1 cellular context compared by ENCODE assay signal in the genomic region with DNA sequence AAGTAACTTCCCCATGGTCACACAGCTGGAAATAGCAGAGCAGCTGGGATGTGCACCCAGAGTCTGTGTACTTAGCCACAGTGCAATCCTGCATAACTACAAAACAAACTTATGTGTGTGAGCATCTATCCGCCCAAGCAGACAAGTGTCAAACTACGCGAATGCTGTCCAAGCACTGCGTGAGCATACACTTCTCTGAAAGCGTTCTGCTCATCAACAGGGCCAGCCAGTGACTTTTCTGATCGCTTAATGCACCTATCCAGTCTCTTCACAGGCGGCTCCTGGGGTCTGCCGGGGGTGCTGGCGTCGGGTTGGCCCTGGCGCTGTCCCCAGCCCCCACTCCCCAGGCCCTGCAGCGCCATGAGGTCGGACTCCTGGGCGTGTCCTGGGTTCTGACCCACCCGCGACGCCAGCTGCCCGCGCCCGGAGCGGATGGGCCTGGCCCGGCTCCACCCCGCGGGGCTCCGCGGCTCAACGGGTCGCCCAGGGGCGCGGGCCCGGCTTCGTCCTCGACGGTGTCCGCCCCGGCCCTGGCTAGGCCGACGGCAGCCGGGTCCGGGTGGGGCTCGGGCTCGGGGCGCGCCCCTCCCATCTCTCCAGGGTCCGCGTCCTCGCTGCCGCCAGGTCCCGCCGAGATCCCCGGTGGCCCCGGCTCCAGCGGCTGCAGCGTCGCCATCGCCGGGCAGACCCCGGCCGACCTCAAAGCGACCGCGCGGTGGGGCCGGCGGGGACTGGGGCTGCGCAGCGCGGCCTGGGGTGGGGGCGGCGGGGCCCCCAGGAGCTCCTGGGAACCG.
TF ChIP-seq lines count a peak whose summit lies in the region.

No MANE protein-coding gene starts in this region.

TF ChIP-seq in IMR-90, 13 proteins besides CTCF, POLR2A, EP300 and RAD21:
- no peak for TF ChIP-seq RCOR1 (IDR thresholded peaks at IDR 0.05; ENCODE audit: insufficient replicate concordance, low read length)
- TF ChIP-seq RFX5 (IDR thresholded peaks at IDR 0.05; ENCODE audit: low read depth, low read length), result no peak
- no peak for TF ChIP-seq FOS (IDR thresholded peaks at IDR 0.05; ENCODE audit: low read depth, low read length)
- TF ChIP-seq BHLHE40 (IDR thresholded peaks at IDR 0.05; ENCODE audit: low read depth, low read length), result no peak
- no peak for TF ChIP-seq NFE2L2 (IDR thresholded peaks at IDR 0.05; ENCODE audit: low read depth, low read length)
- TF ChIP-seq, protein P1, sequence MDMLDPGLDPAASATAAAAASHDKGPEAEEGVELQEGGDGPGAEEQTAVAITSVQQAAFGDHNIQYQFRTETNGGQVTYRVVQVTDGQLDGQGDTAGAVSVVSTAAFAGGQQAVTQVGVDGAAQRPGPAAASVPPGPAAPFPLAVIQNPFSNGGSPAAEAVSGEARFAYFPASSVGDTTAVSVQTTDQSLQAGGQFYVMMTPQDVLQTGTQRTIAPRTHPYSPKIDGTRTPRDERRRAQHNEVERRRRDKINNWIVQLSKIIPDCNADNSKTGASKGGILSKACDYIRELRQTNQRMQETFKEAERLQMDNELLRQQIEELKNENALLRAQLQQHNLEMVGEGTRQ (IDR thresholded peaks at IDR 0.05; ENCODE audit: low read depth, low read length), result no peak
- TF ChIP-seq, protein P2, sequence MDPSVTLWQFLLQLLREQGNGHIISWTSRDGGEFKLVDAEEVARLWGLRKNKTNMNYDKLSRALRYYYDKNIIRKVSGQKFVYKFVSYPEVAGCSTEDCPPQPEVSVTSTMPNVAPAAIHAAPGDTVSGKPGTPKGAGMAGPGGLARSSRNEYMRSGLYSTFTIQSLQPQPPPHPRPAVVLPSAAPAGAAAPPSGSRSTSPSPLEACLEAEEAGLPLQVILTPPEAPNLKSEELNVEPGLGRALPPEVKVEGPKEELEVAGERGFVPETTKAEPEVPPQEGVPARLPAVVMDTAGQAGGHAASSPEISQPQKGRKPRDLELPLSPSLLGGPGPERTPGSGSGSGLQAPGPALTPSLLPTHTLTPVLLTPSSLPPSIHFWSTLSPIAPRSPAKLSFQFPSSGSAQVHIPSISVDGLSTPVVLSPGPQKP (IDR thresholded peaks at IDR 0.05; ENCODE audit: borderline replicate concordance, low read depth, low read length), result no peak
- TF ChIP-seq MAZ (IDR thresholded peaks at IDR 0.05; ENCODE audit: borderline replicate concordance, low read depth, low read length), result no peak
- no peak for TF ChIP-seq MAFK (IDR thresholded peaks at IDR 0.05; ENCODE audit: low read depth, low read length)
- TF ChIP-seq CHD1 (IDR thresholded peaks at IDR 0.05; ENCODE audit: low read depth, low read length), result no peak
- TF ChIP-seq SMC3 (IDR thresholded peaks at IDR 0.05; ENCODE audit: low read depth, low read length), result no peak
- no peak for TF ChIP-seq MXI1 (IDR thresholded peaks at IDR 0.05; ENCODE audit: borderline replicate concordance, low read depth, low read length)
